27 cellular contexts compared by ENCODE assay signal in the genomic region with DNA sequence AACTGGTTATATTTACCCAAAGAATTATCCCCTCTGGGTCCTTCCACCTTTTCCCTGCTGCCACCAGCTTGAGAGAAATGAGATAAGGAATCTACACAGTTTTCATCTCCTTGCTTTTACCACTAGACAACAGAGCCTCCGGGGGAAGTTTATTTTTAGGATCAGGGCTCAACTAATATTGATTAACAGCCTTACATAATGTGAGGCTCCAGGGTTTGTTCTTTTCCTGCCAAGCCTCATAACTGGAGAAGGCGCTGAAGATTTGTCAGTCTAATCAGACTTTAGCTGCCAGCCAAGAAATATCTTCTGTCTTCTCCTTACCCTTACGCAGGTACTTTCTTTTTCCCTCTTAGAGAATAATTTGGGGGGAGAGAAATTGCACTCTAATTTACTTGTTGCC.
"Had no signal": no experiment of that assay in that cellular context is flagged by ENCODE, and none has a peak within 500 bp of the region (broad histone marks: within the 10 kb centered on the region; RNA-seq: fewer than 3 reads in every experiment).

No MANE protein-coding gene starts in this region.

- H3K4me3 Mint-ChIP-seq: immature natural killer cell; naive B cell; natural killer cell; stimulated activated naive CD8-positive, alpha-beta T cell treated with anti-CD3 and anti-CD28 coated beads, Interleukin-15, Interleukin-2, amounts not matched to agents 100 ng/mL and 50 ng/mL, for 24 hours had no signal

- DNase-seq: heart right ventricle; hypothalamus; immature natural killer cell; kidney; left colon; left lung; lower lobe of right lung; mammary epithelial cell; mesenchymal stem cell; naive B cell; natural killer cell; ovary; right lobe of liver; stimulated activated CD4-positive, alpha-beta T cell treated with anti-CD3 and anti-CD28 coated beads, Interleukin-12 subunit alpha, Interleukin-12 subunit beta, amount 100 ng/mL, for 4 hours; stimulated activated CD4-positive, alpha-beta T cell treated with anti-CD3 and anti-CD28 coated beads, Interleukin-15, amount 100 ng/mL, for 24 hours; stimulated activated CD4-positive, alpha-beta T cell treated with anti-CD3 and anti-CD28 coated beads, Interleukin-2, amount 100 ng/mL, for 24 hours; stimulated activated CD4-positive, alpha-beta T cell treated with anti-CD3 and anti-CD28 coated beads, Interleukin-4, amount 100 ng/mL, for 1 hour; stimulated activated naive CD4-positive, alpha-beta T cell; tibial artery; trophoblast cell; upper lobe of right lung had no signal

- H3K9me3 ChIP-seq: heart right ventricle, left lung, lower lobe of right lung, ovary, right atrium auricular region, right lobe of liver, suprapubic skin, thoracic aorta, tibial artery, upper lobe of right lung had no signal

- ATAC-seq: heart right ventricle, left colon, left lung, lower lobe of right lung, natural killer cell, upper lobe of right lung had no signal

- H3K27ac ChIP-seq: heart right ventricle, left lung, lower lobe of right lung, ovary, right atrium auricular region, right lobe of liver, skin epidermis, suprapubic skin, thoracic aorta, tibial artery, upper lobe of right lung had no signal

- H3K36me3 Mint-ChIP-seq: immature natural killer cell, naive B cell, natural killer cell had no signal

- H3K9me3 Mint-ChIP-seq: stimulated activated naive CD8-positive, alpha-beta T cell treated with anti-CD3 and anti-CD28 coated beads, Interleukin-15, Interleukin-2, amounts not matched to agents 100 ng/mL and 50 ng/mL, for 24 hours had no signal

- H3K4me1 Mint-ChIP-seq: immature natural killer cell, naive B cell, natural killer cell had no signal

- H3K27ac Mint-ChIP-seq: immature natural killer cell; naive B cell; natural killer cell; progenitor cell of endocrine pancreas; stimulated activated naive CD8-positive, alpha-beta T cell treated with anti-CD3 and anti-CD28 coated beads, Interleukin-15, Interleukin-2, amounts not matched to agents 100 ng/mL and 50 ng/mL, for 24 hours had no signal

- H3K27me3 ChIP-seq: left lung, ovary, right atrium auricular region, right lobe of liver, suprapubic skin, tibial artery, upper lobe of right lung had no signal

- H3K36me3 ChIP-seq: heart right ventricle, left lung, lower lobe of right lung, ovary, right atrium auricular region, right lobe of liver, suprapubic skin, thoracic aorta, tibial artery, upper lobe of right lung had no signal

- H3K4me3 ChIP-seq: heart right ventricle, left lung, lower lobe of right lung, ovary, right atrium auricular region, right lobe of liver, skin epidermis, suprapubic skin, thoracic aorta, tibial artery, upper lobe of right lung had no signal

- H3K4me1 ChIP-seq: heart right ventricle, left lung, lower lobe of right lung, right atrium auricular region, right lobe of liver, suprapubic skin, tibial artery, upper lobe of right lung had no signal

- H3K27me3 Mint-ChIP-seq: naive B cell; stimulated activated naive CD8-positive, alpha-beta T cell treated with anti-CD3 and anti-CD28 coated beads, Interleukin-15, Interleukin-2, amounts not matched to agents 100 ng/mL and 50 ng/mL, for 24 hours had no signal
